9 cellular contexts compared by ENCODE assay signal in the genomic region with DNA sequence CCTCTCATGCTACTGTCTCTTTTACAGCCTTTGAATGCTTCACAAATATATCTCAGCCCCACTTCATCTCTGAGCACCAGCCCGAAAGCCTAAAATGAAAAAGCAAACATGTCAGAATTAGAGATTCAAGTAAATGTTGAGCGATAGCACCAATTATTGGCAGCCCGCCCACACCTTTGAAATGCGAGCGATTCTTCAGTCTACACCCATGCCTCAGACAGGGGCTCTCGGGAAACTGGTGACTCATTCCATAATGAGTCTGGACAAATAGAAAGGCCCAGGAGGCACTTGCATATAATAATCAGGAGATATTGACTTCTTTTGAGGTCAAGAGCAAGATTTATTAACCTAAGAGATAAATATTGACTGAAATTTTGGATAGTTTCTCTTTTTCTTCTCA.
DNase-seq lines count a peak whose midpoint lies in the region; ATAC-seq and TF ChIP-seq lines count a peak whose summit lies in the region.
"Had no signal": no experiment of that assay in that cellular context is flagged by ENCODE, and none has a peak within 500 bp of the region (broad histone marks: within the 10 kb centered on the region; RNA-seq: fewer than 3 reads in every experiment).

No MANE protein-coding gene starts in this region.

- H3K4me1 ChIP-seq in HEK293 (ENCODE audit: control insufficient read depth, insufficient read depth, low read length): peaks cover 13% of the 10 kb centered on the region
- peaks cover 0 to 30% (median 22%) of the 10 kb centered on the region in 4 donors for H3K4me1 ChIP-seq in esophagus muscularis mucosa

- WGBS in esophagus muscularis mucosa: 28% methylated on average over 6 of the region's 6 CpGs

- H3K4me1 Mint-ChIP-seq in activated naive CD8-positive, alpha-beta T cell treated with anti-CD3 and anti-CD28 coated beads for 36 hours: no peaks in the 10 kb centered on the region

- H3K4me3 ChIP-seq in HEK293 (ENCODE audit: low read depth, low read length) (no peak overlapping the region), esophagus muscularis mucosa (no peak overlapping the region), skeletal muscle cell (ENCODE audit: low read depth, low read length) (no peak overlapping the region)

- no peaks in the 10 kb centered on the region for H3K9me3 Mint-ChIP-seq in activated naive CD8-positive, alpha-beta T cell treated with anti-CD3 and anti-CD28 coated beads for 36 hours

- intact Hi-C loops in esophagus muscularis mucosa (cut with DNase I): loop anchor here (10.0 kb wide), 1 partner anchor 731 kb away; no protein-coding TSS in a partner anchor

- CTCF ChIA-PET in HEK293 (lab: Yijun Ruan, JAX): no interaction called here

- TF ChIP-seq CTCF in HEK293 (tag by site-specific recombination; IDR thresholded peaks at IDR 0.05) (no peak), esophagus muscularis mucosa (IDR thresholded peaks at IDR 0.05) (no peak)

- H3K36me3 ChIP-seq in HEK293 (ENCODE audit: control insufficient read depth in 2 of 2, insufficient read depth in 1 of 2, low read length in 2 of 2) (no peaks in the 10 kb centered on the region), esophagus muscularis mucosa (no peaks in the 10 kb centered on the region)

- TF ChIP-seq EP300 in esophagus muscularis mucosa (IDR thresholded peaks at IDR 0.05): no peak

- no peak for TF ChIP-seq POLR2A in esophagus muscularis mucosa (IDR thresholded peaks at IDR 0.05; ENCODE audit: low read depth)

- H3K36me3 Mint-ChIP-seq in activated naive CD8-positive, alpha-beta T cell treated with anti-CD3 and anti-CD28 coated beads for 36 hours: no peaks in the 10 kb centered on the region

- no peak overlapping the region for H3K27ac Mint-ChIP-seq in activated naive CD8-positive, alpha-beta T cell treated with anti-CD3 and anti-CD28 coated beads for 36 hours

- peak overlapping the region; percentile 31; the same call in 1 of the 2 replicates for H3K27ac ChIP-seq in HEK293 (ENCODE audit: extremely low read depth, low read depth, low read length)
- H3K27ac ChIP-seq in esophagus muscularis mucosa (replicated peaks in 1 of 4): peak overlapping the region in 3 of 4 donors; percentile 24 to 40 (median 34)

- peak; percentile 70 for DNase-seq in NCI-H510A (lab: John Stamatoyannopoulos, UW)
- no peak for DNase-seq in esophagus muscularis mucosa (ENCODE audit: extremely low spot score)
- peak; percentile 34 for DNase-seq in skeletal muscle cell (ENCODE audit: low read depth)
- DNase-seq in NK-92 (lab: John Stamatoyannopoulos, UW; ENCODE audit: unreplicated experiment): no peak
- no peak for DNase-seq in NOMO-1 (lab: John Stamatoyannopoulos, UW; ENCODE audit: unreplicated experiment in 2 of 2)
- DNase-seq in activated naive CD8-positive, alpha-beta T cell treated with anti-CD3 and anti-CD28 coated beads for 36 hours: no peak
- DNase-seq: activated CD4-positive, alpha-beta T cell treated with anti-CD3 and anti-CD28 coated beads, Interleukin-2, amount 50 U/mL, for 48 hours had no signal

- POLR2A ChIA-PET in HEK293 (lab: Yijun Ruan, JAX): no interaction called here

- no peak for ATAC-seq in GM21717 (IDR thresholded peaks at IDR 0.05; ENCODE audit: unreplicated experiment)

- H3K4me3 Mint-ChIP-seq in activated naive CD8-positive, alpha-beta T cell treated with anti-CD3 and anti-CD28 coated beads for 36 hours: no peak overlapping the region

- no peaks in the 10 kb centered on the region for H3K27me3 Mint-ChIP-seq in activated naive CD8-positive, alpha-beta T cell treated with anti-CD3 and anti-CD28 coated beads for 36 hours

- no peaks in the 10 kb centered on the region for H3K9me3 ChIP-seq in HEK293 (ENCODE audit: control insufficient read depth, insufficient read depth, low read depth, low read length)
- no peaks in the 10 kb centered on the region for H3K9me3 ChIP-seq in esophagus muscularis mucosa

- H3K27me3 ChIP-seq in esophagus muscularis mucosa: no peaks in the 10 kb centered on the region

TF ChIP-seq in HEK293, 187 proteins besides CTCF, POLR2A, EP300 and RAD21:
- TF ChIP-seq TRIM28 (IDR thresholded peaks at IDR 0.05; ENCODE audit: borderline replicate concordance, low read length) (0 out of 2 replicates have a peak, but pooled peaks have one; percentile 22), SETDB1 (IDR thresholded peaks at IDR 0.05; ENCODE audit: insufficient read length, low read length) (peak; percentile 11), FEZF1 (tag by site-specific recombination; IDR thresholded peaks at IDR 0.05) (no peak), ZNF660 (tag by site-specific recombination; IDR thresholded peaks at IDR 0.05) (peak; percentile 57; the same call in 1 of the 2 replicates)

Comparison
In these comparisons a context has a peak if more than half of its experiments do, and no peak if none do; other contexts are left out.
1. DNase-seq: peak in NCI-H510A (single experiment) and skeletal muscle cell (single experiment); none in esophagus muscularis mucosa (single experiment), NK-92 (single experiment), NOMO-1 (0 of 2) and activated naive CD8-positive, alpha-beta T cell treated with anti-CD3 and anti-CD28 coated beads for 36 hours (single experiment).